13 cellular contexts compared by ENCODE assay signal in genomic region chr12:101940400-101940950, GRCh38.
DNase-seq lines count a peak whose midpoint lies in the region; ATAC-seq and TF ChIP-seq lines count a peak whose summit lies in the region.
"Had no signal": no experiment of that assay in that cellular context is flagged by ENCODE, and none has a peak within 500 bp of the region (broad histone marks: within the 10 kb centered on the region; RNA-seq: fewer than 3 reads in every experiment).

No MANE protein-coding gene starts in this region.

- DNase-seq in NCI-H82 (lab: John Stamatoyannopoulos, UW) = peak; percentile 4
- no peak for DNase-seq in NCI-H82 treated with DMSO at 0.1 percent for 48 hours (lab: John Stamatoyannopoulos, UW; ENCODE audit: unreplicated experiment)
- peak; percentile 36 for DNase-seq in OCI-M1 (lab: John Stamatoyannopoulos, UW)
- no peak for DNase-seq in hepatocyte (ENCODE audit: low spot score)
- DNase-seq in stimulated activated effector memory CD8-positive, alpha-beta T cell treated with anti-CD3 and anti-CD28 coated beads, Interleukin-12 subunit alpha, Interleukin-12 subunit beta, amount 100 ng/mL, for 72 hours (ENCODE audit: low spot score in 2 of 2) = no peak
- DNase-seq in cerebellum (ENCODE audit: low spot score) = no peak
- no peak for DNase-seq in activated T-helper 2 cell treated with anti-CD3 and anti-CD28 coated beads, Interferon-gamma antibody, Interleukin-2, Interleukin-4, amounts not matched to agents 10 μg/mL and 5 μg/mL and 100 μg/mL, durations not matched to agents 14 hours and 24 hours and 36 hours (ENCODE audit: low spot score)
- no peak for DNase-seq in activated CD4-positive, alpha-beta T cell treated with anti-CD3 and anti-CD28 coated beads, Interleukin-2, amount 50 U/mL, for 1 hour
- DNase-seq: 8988T, left lung had no signal

- peaks cover 26% of the 10 kb centered on the region for H3K4me1 ChIP-seq in hepatocyte (ENCODE audit: insufficient read depth)

- H3K9me3 ChIP-seq in hepatocyte (ENCODE audit: low read depth) = no peaks in the 10 kb centered on the region
- H3K9me3 ChIP-seq: left lung had no signal

- peaks cover 15% of the 10 kb centered on the region for H3K4me1 Mint-ChIP-seq in stimulated activated effector memory CD8-positive, alpha-beta T cell treated with anti-CD3 and anti-CD28 coated beads, Interleukin-12 subunit alpha, Interleukin-12 subunit beta, amount 100 ng/mL, for 72 hours
- H3K4me1 Mint-ChIP-seq in activated T-helper 2 cell treated with anti-CD3 and anti-CD28 coated beads, Interferon-gamma antibody, Interleukin-2, Interleukin-4, amounts not matched to agents 10 μg/mL and 5 μg/mL and 100 μg/mL, durations not matched to agents 14 hours and 24 hours and 36 hours (ENCODE audit: low read depth) = peaks cover 37% of the 10 kb centered on the region
- H3K4me1 Mint-ChIP-seq: immature natural killer cell; stimulated activated naive CD8-positive, alpha-beta T cell treated with anti-CD3 and anti-CD28 coated beads, Interleukin-15, amount 100 ng/mL, for 72 hours had no signal

- no peaks in the 10 kb centered on the region for H4K20me1 ChIP-seq in hepatocyte (ENCODE audit: insufficient read depth, poor library complexity, severe bottlenecking)

- intact Hi-C loops in activated T-helper 2 cell treated with anti-CD3 and anti-CD28 coated beads, Interferon-gamma antibody, Interleukin-2, Interleukin-4, amounts not matched to agents 10 μg/mL and 5 μg/mL and 100 μg/mL, durations not matched to agents 14 hours and 24 hours and 36 hours (cut with micrococcal nuclease) = loop anchor here (2.0 kb wide), 1 partner anchor 538 kb away; no protein-coding TSS in a partner anchor

- no peaks in the 10 kb centered on the region for H3K9me2 ChIP-seq in hepatocyte (replicated peaks; ENCODE audit: insufficient read depth)

- 60% methylated on average over 3 of the region's 5 CpGs for WGBS in hepatocyte (ENCODE audit: low lambda C conversion rate, missing lambda C conversion rate)

- no peak for TF ChIP-seq CTCF in hepatocyte (IDR thresholded peaks at IDR 0.05; ENCODE audit: poor library complexity)

- H3K27ac Mint-ChIP-seq in stimulated activated effector memory CD8-positive, alpha-beta T cell treated with anti-CD3 and anti-CD28 coated beads, Interleukin-12 subunit alpha, Interleukin-12 subunit beta, amount 100 ng/mL, for 72 hours = peak overlapping the region; percentile 37
- no peak overlapping the region for H3K27ac Mint-ChIP-seq in activated T-helper 2 cell treated with anti-CD3 and anti-CD28 coated beads, Interferon-gamma antibody, Interleukin-2, Interleukin-4, amounts not matched to agents 10 μg/mL and 5 μg/mL and 100 μg/mL, durations not matched to agents 14 hours and 24 hours and 36 hours
- H3K27ac Mint-ChIP-seq: immature natural killer cell; stimulated activated naive CD8-positive, alpha-beta T cell treated with anti-CD3 and anti-CD28 coated beads, Interleukin-15, amount 100 ng/mL, for 72 hours had no signal

- no peaks in the 10 kb centered on the region for H3K36me3 ChIP-seq in hepatocyte (replicated peaks; ENCODE audit: insufficient read depth, low read depth)
- H3K36me3 ChIP-seq: left lung had no signal

- no peak overlapping the region for H2AFZ ChIP-seq in hepatocyte

- H3K27me3 Mint-ChIP-seq in activated T-helper 2 cell treated with anti-CD3 and anti-CD28 coated beads, Interferon-gamma antibody, Interleukin-2, Interleukin-4, amounts not matched to agents 10 μg/mL and 5 μg/mL and 100 μg/mL, durations not matched to agents 14 hours and 24 hours and 36 hours (ENCODE audit: low read depth) = peaks cover 2% of the 10 kb centered on the region

- H3K4me3 Mint-ChIP-seq in stimulated activated effector memory CD8-positive, alpha-beta T cell treated with anti-CD3 and anti-CD28 coated beads, Interleukin-12 subunit alpha, Interleukin-12 subunit beta, amount 100 ng/mL, for 72 hours = no peak overlapping the region
- no peak overlapping the region for H3K4me3 Mint-ChIP-seq in activated T-helper 2 cell treated with anti-CD3 and anti-CD28 coated beads, Interferon-gamma antibody, Interleukin-2, Interleukin-4, amounts not matched to agents 10 μg/mL and 5 μg/mL and 100 μg/mL, durations not matched to agents 14 hours and 24 hours and 36 hours (ENCODE audit: low read depth)
- H3K4me3 Mint-ChIP-seq: CD8-positive, alpha-beta memory T cell; immature natural killer cell; stimulated activated naive CD8-positive, alpha-beta T cell treated with anti-CD3 and anti-CD28 coated beads, Interleukin-15, amount 100 ng/mL, for 72 hours had no signal

- no peak for ATAC-seq in stimulated activated effector memory CD8-positive, alpha-beta T cell treated with anti-CD3 and anti-CD28 coated beads, Interleukin-12 subunit alpha, Interleukin-12 subunit beta, amount 100 ng/mL, for 72 hours

- no peaks in the 10 kb centered on the region for H3K27me3 ChIP-seq in hepatocyte
- H3K27me3 ChIP-seq: left lung had no signal

- no peaks in the 10 kb centered on the region for H3K9me3 Mint-ChIP-seq in stimulated activated effector memory CD8-positive, alpha-beta T cell treated with anti-CD3 and anti-CD28 coated beads, Interleukin-12 subunit alpha, Interleukin-12 subunit beta, amount 100 ng/mL, for 72 hours
- H3K9me3 Mint-ChIP-seq in activated T-helper 2 cell treated with anti-CD3 and anti-CD28 coated beads, Interferon-gamma antibody, Interleukin-2, Interleukin-4, amounts not matched to agents 10 μg/mL and 5 μg/mL and 100 μg/mL, durations not matched to agents 14 hours and 24 hours and 36 hours = no peaks in the 10 kb centered on the region
- H3K9me3 Mint-ChIP-seq: CD8-positive, alpha-beta memory T cell; immature natural killer cell; stimulated activated naive CD8-positive, alpha-beta T cell treated with anti-CD3 and anti-CD28 coated beads, Interleukin-15, amount 100 ng/mL, for 72 hours had no signal

- H3K4me3 ChIP-seq in hepatocyte = no peak overlapping the region
- H3K4me3 ChIP-seq: left lung had no signal

- no peaks in the 10 kb centered on the region for H3K79me2 ChIP-seq in hepatocyte

- H3K4me2 ChIP-seq in hepatocyte = no peak overlapping the region

- peak overlapping the region; percentile 60 for H3K27ac ChIP-seq in hepatocyte

- H3K36me3 Mint-ChIP-seq in stimulated activated effector memory CD8-positive, alpha-beta T cell treated with anti-CD3 and anti-CD28 coated beads, Interleukin-12 subunit alpha, Interleukin-12 subunit beta, amount 100 ng/mL, for 72 hours = no peaks in the 10 kb centered on the region
- no peaks in the 10 kb centered on the region for H3K36me3 Mint-ChIP-seq in activated T-helper 2 cell treated with anti-CD3 and anti-CD28 coated beads, Interferon-gamma antibody, Interleukin-2, Interleukin-4, amounts not matched to agents 10 μg/mL and 5 μg/mL and 100 μg/mL, durations not matched to agents 14 hours and 24 hours and 36 hours (ENCODE audit: low read depth)
- H3K36me3 Mint-ChIP-seq: CD8-positive, alpha-beta memory T cell; immature natural killer cell had no signal

Comparison
In these comparisons a context has a peak if more than half of its experiments do, and no peak if none do; other contexts are left out.
1. DNase-seq: peak in NCI-H82 (single experiment) and OCI-M1 (single experiment); none in NCI-H82 treated with DMSO at 0.1 percent for 48 hours (single experiment), hepatocyte (single experiment), stimulated activated effector memory CD8-positive, alpha-beta T cell treated with anti-CD3 and anti-CD28 coated beads, Interleukin-12 subunit alpha, Interleukin-12 subunit beta, amount 100 ng/mL, for 72 hours (0 of 2), cerebellum (single experiment), activated T-helper 2 cell treated with anti-CD3 and anti-CD28 coated beads, Interferon-gamma antibody, Interleukin-2, Interleukin-4, amounts not matched to agents 10 μg/mL and 5 μg/mL and 100 μg/mL, durations not matched to agents 14 hours and 24 hours and 36 hours (single experiment) and activated CD4-positive, alpha-beta T cell treated with anti-CD3 and anti-CD28 coated beads, Interleukin-2, amount 50 U/mL, for 1 hour (single experiment).